1 cellular context compared by ENCODE assay signal in genomic region chr19:5718032-5718578, GRCh38.
TF ChIP-seq lines count a peak whose summit lies in the region.

No MANE protein-coding gene starts in this region.

TF ChIP-seq in SK-N-SH, 30 proteins besides CTCF, POLR2A, EP300 and RAD21 (continued from another document):
- TF ChIP-seq MAX (IDR thresholded peaks at IDR 0.05; ENCODE audit: low read depth) = no peak
- no peak for TF ChIP-seq CHD2 (IDR thresholded peaks at IDR 0.05; ENCODE audit: low read length, partially characterized antibody)
- TF ChIP-seq FOXJ3 (CRISPR knock-in tag; IDR thresholded peaks at IDR 0.05) = no peak
- TF ChIP-seq EZH2phosphoT487 (IDR thresholded peaks at IDR 0.05; ENCODE audit: borderline replicate concordance, low read depth) = no peak
- TF ChIP-seq TAF1 (IDR thresholded peaks at IDR 0.05; ENCODE audit: borderline replicate concordance, low read depth, low read length) = no peak
- no peak for TF ChIP-seq GATA2 (CRISPR knock-in tag; IDR thresholded peaks at IDR 0.05)
- no peak for TF ChIP-seq TCF12 (IDR thresholded peaks at IDR 0.05)
